In genomic region chr5:147552897-147553296, GRCh38 we compare ENCODE assay signal across 1 cellular context.
TF ChIP-seq lines count a peak whose summit lies in the region.

No MANE protein-coding gene starts in this region.

TF ChIP-seq in IMR-90, 13 proteins besides CTCF, POLR2A, EP300 and RAD21 (continued from another document):
- TF ChIP-seq, protein P1, sequence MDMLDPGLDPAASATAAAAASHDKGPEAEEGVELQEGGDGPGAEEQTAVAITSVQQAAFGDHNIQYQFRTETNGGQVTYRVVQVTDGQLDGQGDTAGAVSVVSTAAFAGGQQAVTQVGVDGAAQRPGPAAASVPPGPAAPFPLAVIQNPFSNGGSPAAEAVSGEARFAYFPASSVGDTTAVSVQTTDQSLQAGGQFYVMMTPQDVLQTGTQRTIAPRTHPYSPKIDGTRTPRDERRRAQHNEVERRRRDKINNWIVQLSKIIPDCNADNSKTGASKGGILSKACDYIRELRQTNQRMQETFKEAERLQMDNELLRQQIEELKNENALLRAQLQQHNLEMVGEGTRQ (IDR thresholded peaks at IDR 0.05; ENCODE audit: low read depth, low read length): no peak
- TF ChIP-seq SMC3 (IDR thresholded peaks at IDR 0.05; ENCODE audit: low read depth, low read length): no peak
